ENCODE assay signal across 10 cellular contexts in the genomic region with DNA sequence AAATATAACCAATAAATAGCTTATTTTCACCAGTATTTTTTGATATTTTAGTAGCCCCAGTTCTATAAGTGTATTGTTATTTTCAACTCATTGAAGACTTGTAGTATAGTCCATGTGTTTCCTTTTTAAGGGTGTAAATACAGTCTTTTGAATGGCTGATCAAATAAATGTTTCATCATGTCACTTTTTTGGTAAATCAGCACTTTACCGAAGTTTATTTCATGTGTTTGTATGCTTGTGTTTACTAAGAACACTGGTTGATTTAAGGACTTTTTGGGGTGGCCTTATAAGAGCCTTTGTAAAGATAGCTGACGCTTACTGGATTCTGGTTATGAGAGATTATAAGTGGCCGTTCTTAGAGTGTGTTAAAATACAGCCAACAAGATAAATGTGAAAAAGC. TPM values are rescaled to one million over a fixed set of nuclear protein-coding genes. Genes with fewer than 3 reads are reported as not detected.
DNase-seq lines count a peak whose midpoint lies in the region; ATAC-seq and TF ChIP-seq lines count a peak whose summit lies in the region.
"Had no signal": no experiment of that assay in that cellular context is flagged by ENCODE, and none has a peak within 500 bp of the region (broad histone marks: within the 10 kb centered on the region; RNA-seq: fewer than 3 reads in every experiment).

No MANE protein-coding gene starts in this region.

- DNase-seq in activated T-cell treated with anti-CD3 and anti-CD28 coated beads, Interleukin-2, amount 50 U/mL, for 4 hours: no peak
- DNase-seq in activated T-cell treated with anti-CD3 and anti-CD28 coated beads, Interleukin-2, amount 50 U/mL, for 1 hour: no peak
- no peak for DNase-seq in activated CD8-positive, alpha-beta T cell treated with anti-CD3 and anti-CD28 coated beads, Interleukin-2, amount 10 ng/mL, durations not matched to agents 7 days and 5 days
- DNase-seq in glutamatergic neuron (no peak), sciatic nerve (ENCODE audit: low spot score) (no peak), GM20000 (ENCODE audit: low spot score) (no peak)
- DNase-seq: activated CD4-positive, alpha-beta T cell treated with anti-CD3 and anti-CD28 coated beads, Interleukin-2, amount 50 U/mL, for 4 hours had no signal

- intact Hi-C loops in sciatic nerve (cut with DNase I): no loop called here

- no peak overlapping the region for H3K27ac Mint-ChIP-seq in activated CD8-positive, alpha-beta T cell treated with anti-CD3 and anti-CD28 coated beads, Interleukin-2, amount 10 ng/mL, durations not matched to agents 7 days and 5 days
- peak overlapping the region; percentile 6 for H3K27ac Mint-ChIP-seq in glutamatergic neuron (ENCODE audit: unreplicated experiment)
- peak overlapping the region; percentile 96 for H3K27ac Mint-ChIP-seq in stimulated activated memory B cell treated with anti-CD40 and anti-IgM and Interleukin-4, amounts not matched to agents 10 μg/mL and 1 μg/mL and 100 μg/mL, for 72 hours

- CTCF ChIA-PET in activated CD8-positive, alpha-beta T cell treated with anti-CD3 and anti-CD28 coated beads, Interleukin-2, amount 10 ng/mL, durations not matched to agents 7 days and 5 days (lab: Charles Lee): interaction anchor here (0.5 kb wide), 1 partner anchor 519 kb away, joined by 3 read pairs; no protein-coding TSS in a partner anchor

- no peak for ATAC-seq in activated T-cell treated with anti-CD3 and anti-CD28 coated beads, Interleukin-2, amount 50 U/mL, for 4 hours
- ATAC-seq in activated CD8-positive, alpha-beta T cell treated with anti-CD3 and anti-CD28 coated beads, Interleukin-2, amount 10 ng/mL, durations not matched to agents 7 days and 5 days: no peak
- ATAC-seq in stimulated activated memory B cell treated with anti-CD40 and anti-IgM and Interleukin-4, amounts not matched to agents 10 μg/mL and 1 μg/mL and 100 μg/mL, for 72 hours: no peak
- ATAC-seq in HG02870 (IDR thresholded peaks at IDR 0.05; ENCODE audit: unreplicated experiment) (no peak), sciatic nerve (no peak)
- ATAC-seq: gastroesophageal sphincter had no signal

- peak overlapping the region; percentile 98 for H3K4me3 Mint-ChIP-seq in activated T-cell treated with anti-CD3 and anti-CD28 coated beads, Interleukin-2, amount 50 U/mL, for 4 hours
- H3K4me3 Mint-ChIP-seq in activated CD8-positive, alpha-beta T cell treated with anti-CD3 and anti-CD28 coated beads, Interleukin-2, amount 10 ng/mL, durations not matched to agents 7 days and 5 days: peak overlapping the region; percentile 99
- H3K4me3 Mint-ChIP-seq in glutamatergic neuron (ENCODE audit: unreplicated experiment): peak overlapping the region; percentile 99
- H3K4me3 Mint-ChIP-seq in stimulated activated memory B cell treated with anti-CD40 and anti-IgM and Interleukin-4, amounts not matched to agents 10 μg/mL and 1 μg/mL and 100 μg/mL, for 72 hours: peak overlapping the region; percentile 96

- H3K9me3 Mint-ChIP-seq in activated T-cell treated with anti-CD3 and anti-CD28 coated beads, Interleukin-2, amount 50 U/mL, for 4 hours: no peaks in the 10 kb centered on the region
- H3K9me3 Mint-ChIP-seq in activated CD8-positive, alpha-beta T cell treated with anti-CD3 and anti-CD28 coated beads, Interleukin-2, amount 10 ng/mL, durations not matched to agents 7 days and 5 days (ENCODE audit: insufficient read depth): no peaks in the 10 kb centered on the region
- H3K9me3 Mint-ChIP-seq in glutamatergic neuron (ENCODE audit: unreplicated experiment): peaks cover 2% of the 10 kb centered on the region
- no peaks in the 10 kb centered on the region for H3K9me3 Mint-ChIP-seq in stimulated activated memory B cell treated with anti-CD40 and anti-IgM and Interleukin-4, amounts not matched to agents 10 μg/mL and 1 μg/mL and 100 μg/mL, for 72 hours

- H3K36me3 Mint-ChIP-seq in activated T-cell treated with anti-CD3 and anti-CD28 coated beads, Interleukin-2, amount 50 U/mL, for 4 hours (ENCODE audit: insufficient read depth): peaks cover 9% of the 10 kb centered on the region
- H3K36me3 Mint-ChIP-seq in activated CD8-positive, alpha-beta T cell treated with anti-CD3 and anti-CD28 coated beads, Interleukin-2, amount 10 ng/mL, durations not matched to agents 7 days and 5 days (ENCODE audit: low read depth): peaks cover 28% of the 10 kb centered on the region
- no peaks in the 10 kb centered on the region for H3K36me3 Mint-ChIP-seq in glutamatergic neuron (ENCODE audit: unreplicated experiment)
- H3K36me3 Mint-ChIP-seq in stimulated activated memory B cell treated with anti-CD40 and anti-IgM and Interleukin-4, amounts not matched to agents 10 μg/mL and 1 μg/mL and 100 μg/mL, for 72 hours: no peaks in the 10 kb centered on the region

- no peak for TF ChIP-seq CTCF in glutamatergic neuron (IDR thresholded peaks at IDR 0.05; ENCODE audit: partially characterized antibody, unreplicated experiment)
- no peak for TF ChIP-seq CTCF in GM20000 (IDR thresholded peaks at IDR 0.05; ENCODE audit: extremely low read depth, missing control alignments)

- H3K4me1 Mint-ChIP-seq in activated T-cell treated with anti-CD3 and anti-CD28 coated beads, Interleukin-2, amount 50 U/mL, for 4 hours (ENCODE audit: low read depth): peaks cover 39% of the 10 kb centered on the region
- peaks cover 39% of the 10 kb centered on the region for H3K4me1 Mint-ChIP-seq in activated CD8-positive, alpha-beta T cell treated with anti-CD3 and anti-CD28 coated beads, Interleukin-2, amount 10 ng/mL, durations not matched to agents 7 days and 5 days (ENCODE audit: low read depth)
- H3K4me1 Mint-ChIP-seq in glutamatergic neuron (ENCODE audit: low read depth, unreplicated experiment): peaks cover 11% of the 10 kb centered on the region
- peaks cover 31% of the 10 kb centered on the region for H3K4me1 Mint-ChIP-seq in stimulated activated memory B cell treated with anti-CD40 and anti-IgM and Interleukin-4, amounts not matched to agents 10 μg/mL and 1 μg/mL and 100 μg/mL, for 72 hours

- POLR2A ChIA-PET in activated CD8-positive, alpha-beta T cell treated with anti-CD3 and anti-CD28 coated beads, Interleukin-2, amount 10 ng/mL, durations not matched to agents 7 days and 5 days (lab: Charles Lee): interaction anchor here (0.7 kb wide), 1 partner anchor 164 kb away, joined by 3 read pairs; no protein-coding TSS in a partner anchor

- no peaks in the 10 kb centered on the region for H3K27me3 Mint-ChIP-seq in activated T-cell treated with anti-CD3 and anti-CD28 coated beads, Interleukin-2, amount 50 U/mL, for 4 hours (ENCODE audit: low read depth)
- no peaks in the 10 kb centered on the region for H3K27me3 Mint-ChIP-seq in activated CD8-positive, alpha-beta T cell treated with anti-CD3 and anti-CD28 coated beads, Interleukin-2, amount 10 ng/mL, durations not matched to agents 7 days and 5 days (ENCODE audit: low read depth)
- peaks cover 5% of the 10 kb centered on the region for H3K27me3 Mint-ChIP-seq in glutamatergic neuron (ENCODE audit: unreplicated experiment)
- no peaks in the 10 kb centered on the region for H3K27me3 Mint-ChIP-seq in stimulated activated memory B cell treated with anti-CD40 and anti-IgM and Interleukin-4, amounts not matched to agents 10 μg/mL and 1 μg/mL and 100 μg/mL, for 72 hours

RNA-seq across cellular contexts. Expression of gene UBE2K, which starts 2.6 kb away (rescaled TPM):
- total RNA-seq in activated T-cell treated with anti-CD3 and anti-CD28 coated beads, Interleukin-2, amount 50 U/mL, for 4 hours: 10 to 100 TPM; 94.3 to 95.7 (median 95.2) TPM
- 10 to 100 TPM; 74.9 to 78.7 TPM for total RNA-seq in activated CD8-positive, alpha-beta T cell treated with anti-CD3 and anti-CD28 coated beads, Interleukin-2, amount 10 ng/mL, durations not matched to agents 7 days and 5 days
- 96.7 TPM for total RNA-seq in glutamatergic neuron (ENCODE audit: unreplicated experiment)
- total RNA-seq in sciatic nerve: 51.0 TPM
